Comparison of ENCODE assay signal across 18 cellular contexts in the genomic region with DNA sequence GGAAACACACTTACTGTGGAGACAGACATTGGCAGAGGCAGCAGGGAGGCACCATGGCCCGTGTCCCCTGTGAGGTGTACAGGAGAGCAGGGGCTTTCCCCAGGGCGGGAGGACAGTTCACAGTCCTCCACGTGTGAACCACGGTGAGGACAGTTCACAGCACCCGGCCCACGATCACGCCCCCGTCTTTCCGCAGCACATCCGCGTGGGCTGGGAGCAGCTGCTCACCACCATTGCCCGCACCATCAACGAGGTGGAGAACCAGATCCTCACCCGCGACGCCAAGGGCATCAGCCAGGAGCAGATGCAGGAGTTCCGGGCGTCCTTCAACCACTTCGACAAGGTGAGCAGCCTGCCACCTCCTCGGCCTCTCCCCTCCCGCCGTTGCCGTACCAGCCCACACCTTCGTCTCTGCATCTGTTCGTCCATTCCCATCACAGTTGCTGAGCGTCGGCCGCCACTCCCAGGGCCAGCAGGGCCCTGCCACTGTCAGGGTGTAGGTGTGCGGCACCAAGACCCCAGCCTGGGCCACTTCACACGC. TPM values are rescaled to one million over a fixed set of nuclear protein-coding genes. Genes with fewer than 3 reads are reported as not detected.
DNase-seq lines count a peak whose midpoint lies in the region; ATAC-seq, FAIRE-seq and TF ChIP-seq lines count a peak whose summit lies in the region.
"Had no signal": no experiment of that assay in that cellular context is flagged by ENCODE, and none has a peak within 500 bp of the region (broad histone marks: within the 10 kb centered on the region; RNA-seq: fewer than 3 reads in every experiment).

No MANE protein-coding gene starts in this region.

- H3K23ac ChIP-seq in mesenchymal stem cell (ENCODE audit: low read length in 2 of 2), result peak overlapping the region in 1 of 2 experiments; percentile 38

- peaks cover 36% of the 10 kb centered on the region for H3K79me2 ChIP-seq in astrocyte (ENCODE audit: insufficient read depth, low read length)

- no peaks in the 10 kb centered on the region for H3K27me3 ChIP-seq in astrocyte (ENCODE audit: insufficient read depth, low read length)
- H3K27me3 ChIP-seq in mesenchymal stem cell (ENCODE audit: control insufficient read depth in 1 of 2, insufficient read depth in 1 of 2, low read length in 2 of 2), result no peaks in the 10 kb centered on the region
- no peaks in the 10 kb centered on the region for H3K27me3 ChIP-seq in testis
- no peaks in the 10 kb centered on the region for H3K27me3 ChIP-seq in upper lobe of right lung

- WGBS in mesenchymal stem cell, result 95% methylated on average over 30 of the region's 30 CpGs
- 58 to 67% methylated on average over 21 to 30 of the region's 30 CpGs for WGBS in testis, 2 donors

- H2BK12ac ChIP-seq in mesenchymal stem cell (ENCODE audit: low read length in 2 of 2), result no peak overlapping the region

- no peak overlapping the region for H3K4me3 ChIP-seq in astrocyte (ENCODE audit: insufficient read depth, low read depth, low read length)
- H3K4me3 ChIP-seq in mesenchymal stem cell (ENCODE audit: insufficient read depth in 1 of 2, low read depth in 1 of 2, low read length in 2 of 2), result no peak overlapping the region
- peak overlapping the region in 1 of 2 donors; percentile 58 for H3K4me3 ChIP-seq in testis
- H3K4me3 ChIP-seq in upper lobe of right lung, result no peak overlapping the region
- H3K4me3 ChIP-seq: skin epidermis had no signal

- H2AFZ ChIP-seq in astrocyte (ENCODE audit: low read depth, low read length) (no peak overlapping the region), mesenchymal stem cell (ENCODE audit: low read depth, low read length) (no peak overlapping the region)

- peaks cover 28% of the 10 kb centered on the region for H3K79me1 ChIP-seq in mesenchymal stem cell (replicated peaks; ENCODE audit: low read length, poor library complexity, severe bottlenecking)

- H3K4me2 ChIP-seq in astrocyte (ENCODE audit: low read length), result no peak overlapping the region
- no peak overlapping the region for H3K4me2 ChIP-seq in mesenchymal stem cell (ENCODE audit: low read length, poor library complexity, severe bottlenecking)

- peak overlapping the region; percentile 39 for H3K27ac Mint-ChIP-seq in activated naive CD8-positive, alpha-beta T cell treated with anti-CD3 and anti-CD28 coated beads, Interleukin-2, amount 50 U/mL, for 24 hours
- H3K27ac Mint-ChIP-seq in activated naive CD8-positive, alpha-beta T cell treated with anti-CD3 and anti-CD28 coated beads for 36 hours, result no peak overlapping the region
- peak overlapping the region; percentile 59 for H3K27ac Mint-ChIP-seq in astrocyte (ENCODE audit: unreplicated experiment)

- H4K8ac ChIP-seq in mesenchymal stem cell (ENCODE audit: low read length), result peak overlapping the region; percentile 0

- no peak overlapping the region for H3K14ac ChIP-seq in mesenchymal stem cell (ENCODE audit: low read length in 2 of 2)

- H3K9me3 Mint-ChIP-seq in activated naive CD8-positive, alpha-beta T cell treated with anti-CD3 and anti-CD28 coated beads, Interleukin-2, amount 50 U/mL, for 24 hours, result no peaks in the 10 kb centered on the region
- no peaks in the 10 kb centered on the region for H3K9me3 Mint-ChIP-seq in activated naive CD8-positive, alpha-beta T cell treated with anti-CD3 and anti-CD28 coated beads for 36 hours
- no peaks in the 10 kb centered on the region for H3K9me3 Mint-ChIP-seq in astrocyte (ENCODE audit: unreplicated experiment)
- H3K9me3 Mint-ChIP-seq: neural crest cell had no signal

- H3K4ac ChIP-seq in mesenchymal stem cell (ENCODE audit: low read depth in 1 of 2, low read length in 2 of 2), result no peak overlapping the region

- no peaks in the 10 kb centered on the region for H3K27me3 Mint-ChIP-seq in activated naive CD8-positive, alpha-beta T cell treated with anti-CD3 and anti-CD28 coated beads, Interleukin-2, amount 50 U/mL, for 24 hours
- H3K27me3 Mint-ChIP-seq in activated naive CD8-positive, alpha-beta T cell treated with anti-CD3 and anti-CD28 coated beads for 36 hours, result no peaks in the 10 kb centered on the region
- H3K27me3 Mint-ChIP-seq in astrocyte (ENCODE audit: low read depth, unreplicated experiment), result no peaks in the 10 kb centered on the region

- H4K20me1 ChIP-seq in astrocyte (ENCODE audit: insufficient read depth, low read length), result peaks cover 60% of the 10 kb centered on the region

- H3K36me3 ChIP-seq in astrocyte (ENCODE audit: insufficient read depth, low read length) (peaks cover 45% of the 10 kb centered on the region), mesenchymal stem cell (ENCODE audit: control insufficient read depth in 1 of 2, insufficient read depth in 2 of 2, low read depth in 1 of 2, low read length in 2 of 2) (peaks cover 88 to 99% of the 10 kb centered on the region in 2 experiments), testis (ENCODE audit: low read depth, missing control alignments) (no peaks in the 10 kb centered on the region), upper lobe of right lung (peaks cover 87% of the 10 kb centered on the region)

- no peak overlapping the region for H4K91ac ChIP-seq in mesenchymal stem cell (ENCODE audit: low read length)

- H3K9me3 ChIP-seq in astrocyte (ENCODE audit: insufficient read depth, low read depth, low read length) (no peaks in the 10 kb centered on the region), mesenchymal stem cell (ENCODE audit: control insufficient read depth, low read length) (no peaks in the 10 kb centered on the region), testis (no peaks in the 10 kb centered on the region), upper lobe of right lung (no peaks in the 10 kb centered on the region)

- H2BK5ac ChIP-seq in mesenchymal stem cell (ENCODE audit: low read depth, low read length, poor library complexity, severe bottlenecking), result no peak overlapping the region

- H2BK15ac ChIP-seq in mesenchymal stem cell (ENCODE audit: low read depth, poor library complexity, severe bottlenecking), result no peak overlapping the region

- no peak overlapping the region for H3K4me3 Mint-ChIP-seq in activated naive CD8-positive, alpha-beta T cell treated with anti-CD3 and anti-CD28 coated beads, Interleukin-2, amount 50 U/mL, for 24 hours
- H3K4me3 Mint-ChIP-seq in activated naive CD8-positive, alpha-beta T cell treated with anti-CD3 and anti-CD28 coated beads for 36 hours, result no peak overlapping the region
- no peak overlapping the region for H3K4me3 Mint-ChIP-seq in astrocyte (ENCODE audit: unreplicated experiment)

- H3K9ac ChIP-seq in astrocyte (ENCODE audit: low read length), result no peak overlapping the region
- no peak overlapping the region for H3K9ac ChIP-seq in mesenchymal stem cell (ENCODE audit: low read length)

- no peak overlapping the region for H2BK120ac ChIP-seq in mesenchymal stem cell (ENCODE audit: low read depth, low read length)

- H3K27ac ChIP-seq in astrocyte (ENCODE audit: low read depth, low read length) (peak overlapping the region; percentile 2), mesenchymal stem cell (ENCODE audit: low read length, poor library complexity, severe bottlenecking) (no peak overlapping the region), testis (peak overlapping the region; percentile 44 to 76), upper lobe of right lung (no peak overlapping the region)

- H3K4me1 Mint-ChIP-seq in activated naive CD8-positive, alpha-beta T cell treated with anti-CD3 and anti-CD28 coated beads, Interleukin-2, amount 50 U/mL, for 24 hours, result peaks cover 12% of the 10 kb centered on the region
- peaks cover 11% of the 10 kb centered on the region for H3K4me1 Mint-ChIP-seq in activated naive CD8-positive, alpha-beta T cell treated with anti-CD3 and anti-CD28 coated beads for 36 hours
- peaks cover 7% of the 10 kb centered on the region for H3K4me1 Mint-ChIP-seq in astrocyte (ENCODE audit: low read depth, unreplicated experiment)

- intact Hi-C loops in testis (cut with DNase I; ENCODE audit: low total_unique reads), result loop anchor here (10.0 kb wide), 1 partner anchor 72 kb away; no protein-coding TSS in a partner anchor
- intact Hi-C loops in upper lobe of right lung (cut with DNase I), result no loop called here

- H3K36me3 Mint-ChIP-seq in activated naive CD8-positive, alpha-beta T cell treated with anti-CD3 and anti-CD28 coated beads, Interleukin-2, amount 50 U/mL, for 24 hours (ENCODE audit: low read depth), result peaks cover 18% of the 10 kb centered on the region
- peaks cover 4% of the 10 kb centered on the region for H3K36me3 Mint-ChIP-seq in activated naive CD8-positive, alpha-beta T cell treated with anti-CD3 and anti-CD28 coated beads for 36 hours
- peaks cover 26% of the 10 kb centered on the region for H3K36me3 Mint-ChIP-seq in astrocyte (ENCODE audit: low read depth, unreplicated experiment)

- H3K4me1 ChIP-seq in astrocyte (ENCODE audit: insufficient read depth, low read length) (peaks cover 9% of the 10 kb centered on the region), mesenchymal stem cell (ENCODE audit: control insufficient read depth, insufficient read depth, low read depth, low read length) (peaks cover 39% of the 10 kb centered on the region), testis (peaks cover 37% of the 10 kb centered on the region), upper lobe of right lung (peaks cover 10% of the 10 kb centered on the region)

- ATAC-seq in activated naive CD8-positive, alpha-beta T cell treated with anti-CD3 and anti-CD28 coated beads, Interleukin-2, amount 50 U/mL, for 24 hours, result no peak
- ATAC-seq in upper lobe of right lung, result no peak
- ATAC-seq in GM18502 (IDR thresholded peaks at IDR 0.05; ENCODE audit: poor library complexity, unreplicated experiment), result no peak

- no peak for TF ChIP-seq POLR2A in testis (IDR thresholded peaks at IDR 0.05)

- no peak overlapping the region for H2AK5ac ChIP-seq in mesenchymal stem cell (ENCODE audit: low read length, severe bottlenecking)

- TF ChIP-seq CTCF in astrocyte (IDR thresholded peaks at IDR 0.05; ENCODE audit: insufficient read depth, low read depth, low read length) (no peak), testis (IDR thresholded peaks at IDR 0.05) (no peak), upper lobe of right lung (IDR thresholded peaks at IDR 0.05) (no peak)

- peak; percentile 26 for DNase-seq in activated naive CD8-positive, alpha-beta T cell treated with anti-CD3 and anti-CD28 coated beads, Interleukin-2, amount 50 U/mL, for 24 hours
- DNase-seq in activated naive CD8-positive, alpha-beta T cell treated with anti-CD3 and anti-CD28 coated beads for 36 hours, result no peak
- DNase-seq in astrocyte (ENCODE audit: low read depth), result no peak
- DNase-seq in mesenchymal stem cell, result no peak
- DNase-seq in testis, result no peak
- no peak for DNase-seq in HuH-7 (ENCODE audit: low spot score)
- no peak for DNase-seq in upper lobe of right lung
- DNase-seq: AML-193, aorta, KG1, NCI-H1436 treated with DMSO at 0.1 percent for 48 hours, NCI-H526, RPMI8226 had no signal

- peak overlapping the region in 1 of 2 experiments; percentile 34 for H3K18ac ChIP-seq in mesenchymal stem cell (ENCODE audit: low read depth in 1 of 2, low read length in 2 of 2)

- FAIRE-seq in astrocyte (lab: Jason Lieb, UNC), result no peak
- FAIRE-seq: GM12892 had no signal

RNA-seq across cellular contexts. Expression of gene CAPN12, which starts 17.4 kb away (rescaled TPM):
- total RNA-seq in activated naive CD8-positive, alpha-beta T cell treated with anti-CD3 and anti-CD28 coated beads for 36 hours, result 1 to 10 TPM; 3.8 to 3.9 TPM
- 4.6 and 6.0 TPM in 2 replicates for total RNA-seq in astrocyte
- 1.6 TPM for polyA plus RNA-seq in mesenchymal stem cell (2013, experiment 1 of 2)
- polyA plus RNA-seq in mesenchymal stem cell (2013, experiment 2 of 2), result 1.5 TPM
- total RNA-seq in testis, result 1 to 10 TPM; 4.6 to 5.5 TPM
- polyA plus RNA-seq in testis (ENCODE audit: insufficient read depth, low read depth, low replicate concordance), result 3.6 TPM
- total RNA-seq in upper lobe of right lung, result 14.4 TPM
- total RNA-seq: neural crest cell had no signal

RNA-seq across cellular contexts. Expression of gene LGALS7, which starts 46.5 kb away (rescaled TPM):
- total RNA-seq in activated naive CD8-positive, alpha-beta T cell treated with anti-CD3 and anti-CD28 coated beads for 36 hours, result not detected
- total RNA-seq in astrocyte, result not detected in 2 replicates
- polyA plus RNA-seq in mesenchymal stem cell (2013, experiment 1 of 2), result not detected
- polyA plus RNA-seq in mesenchymal stem cell (2013, experiment 2 of 2), result not detected
- not detected for total RNA-seq in testis
- polyA plus RNA-seq in testis (ENCODE audit: insufficient read depth, low read depth, low replicate concordance), result 4.4 TPM
- total RNA-seq in upper lobe of right lung, result not detected
- total RNA-seq: aorta, glomerular endothelial cell, neural crest cell had no signal
- polyA plus RNA-seq: aorta had no signal

Comparison
In these comparisons a context has a peak if more than half of its experiments do, and no peak if none do; other contexts are left out.
1. H3K27ac ChIP-seq: peak in astrocyte (single experiment) and testis (2 of 2); none in mesenchymal stem cell (single experiment) and upper lobe of right lung (single experiment).